Comparison of ENCODE assay signal across 13 cellular contexts in the genomic region with DNA sequence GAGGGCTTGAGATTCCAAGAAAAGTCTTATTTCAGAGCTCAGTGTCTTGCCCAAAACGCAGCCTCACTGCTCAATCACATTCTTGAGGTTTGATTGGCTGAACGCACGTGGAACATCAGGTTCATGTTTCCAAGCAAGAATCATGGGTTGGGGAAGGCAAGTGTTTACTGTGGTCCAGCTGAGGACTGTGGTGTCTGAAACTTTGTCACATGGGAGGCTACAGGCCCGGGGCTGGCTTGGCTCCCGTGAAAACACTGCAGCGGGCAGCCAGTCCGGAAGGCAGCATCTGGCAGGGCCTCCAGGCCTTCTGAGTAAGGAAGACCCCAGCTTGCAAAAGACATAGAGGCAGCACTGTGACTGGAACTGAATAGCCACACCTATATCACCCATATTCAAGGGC.
A peak's percentile ranks its signal among the peaks of the same experiment; 100 is the strongest.
DNase-seq lines count a peak whose midpoint lies in the region; ATAC-seq and TF ChIP-seq lines count a peak whose summit lies in the region.
"Had no signal": no experiment of that assay in that cellular context is flagged by ENCODE, and none has a peak within 500 bp of the region (broad histone marks: within the 10 kb centered on the region; RNA-seq: fewer than 3 reads in every experiment).

No MANE protein-coding gene starts in this region.

- CTCF ChIA-PET in activated naive CD4-positive, alpha-beta T cell treated with anti-CD3 and anti-CD28 coated beads, Interleukin-2, amount 10 ng/mL, durations not matched to agents 7 days and 5 days (lab: Charles Lee): no interaction called here
- CTCF ChIA-PET in activated naive CD4-positive, alpha-beta T cell treated with anti-CD3 and anti-CD28 coated beads for 36 hours (lab: Charles Lee): no interaction called here

- H3K4me1 Mint-ChIP-seq in activated naive CD4-positive, alpha-beta T cell treated with anti-CD3 and anti-CD28 coated beads, Interleukin-2, amount 10 ng/mL, durations not matched to agents 7 days and 5 days: peaks cover 28% of the 10 kb centered on the region
- peaks cover 9% of the 10 kb centered on the region for H3K4me1 Mint-ChIP-seq in activated naive CD4-positive, alpha-beta T cell treated with anti-CD3 and anti-CD28 coated beads for 36 hours (ENCODE audit: low read depth)

- intact Hi-C loops in activated naive CD4-positive, alpha-beta T cell treated with anti-CD3 and anti-CD28 coated beads for 36 hours (cut with micrococcal nuclease): no loop called here

- H3K27me3 ChIP-seq in gastroesophageal sphincter (no peaks in the 10 kb centered on the region), HAP-1 (ENCODE audit: low read depth) (no peaks in the 10 kb centered on the region)
- H3K27me3 ChIP-seq: adrenal gland had no signal

- H3K4me3 Mint-ChIP-seq in activated naive CD4-positive, alpha-beta T cell treated with anti-CD3 and anti-CD28 coated beads, Interleukin-2, amount 10 ng/mL, durations not matched to agents 7 days and 5 days: no peak overlapping the region
- H3K4me3 Mint-ChIP-seq in activated naive CD4-positive, alpha-beta T cell treated with anti-CD3 and anti-CD28 coated beads for 36 hours: no peak overlapping the region
- H3K4me3 Mint-ChIP-seq: activated CD8-positive, alpha-beta memory T cell treated with anti-CD3 and anti-CD28 coated beads, Interleukin-2, amount 10 ng/mL, durations not matched to agents 7 days and 5 days had no signal

- H3K4me1 ChIP-seq in gastroesophageal sphincter (peaks cover 0 to 17% (median 6%) of the 10 kb centered on the region in 3 donors), HAP-1 (no peaks in the 10 kb centered on the region)
- H3K4me1 ChIP-seq: prostate gland had no signal

- no peak for TF ChIP-seq POLR2A in gastroesophageal sphincter (IDR thresholded peaks at IDR 0.05)

- H3K36me3 ChIP-seq in gastroesophageal sphincter (peaks cover 0 to 18% of the 10 kb centered on the region in 2 donors), HAP-1 (replicated peaks) (peaks cover 8% of the 10 kb centered on the region)
- H3K36me3 ChIP-seq: adrenal gland, prostate gland had no signal

- peak; percentile 13 for DNase-seq in activated naive CD4-positive, alpha-beta T cell treated with anti-CD3 and anti-CD28 coated beads, Interleukin-2, amount 10 ng/mL, durations not matched to agents 7 days and 5 days
- DNase-seq in activated naive CD4-positive, alpha-beta T cell treated with anti-CD3 and anti-CD28 coated beads for 36 hours: no peak
- DNase-seq in nucleus accumbens (lab: John Stamatoyannopoulos, UW): peak in 52 of 56 donors; percentile 23 to 85 (median 64)
- DNase-seq in NCI-H2196 (lab: John Stamatoyannopoulos, UW; ENCODE audit: unreplicated experiment): no peak
- DNase-seq in GM19240 (ENCODE audit: insufficient read length, low spot score): no peak
- DNase-seq in iPS-NIHi11 (ENCODE audit: low spot score): no peak
- no peak for DNase-seq in HAP-1 (ENCODE audit: low spot score in 2 of 2)
- DNase-seq: activated CD8-positive, alpha-beta memory T cell treated with anti-CD3 and anti-CD28 coated beads, Interleukin-2, amount 10 ng/mL, durations not matched to agents 7 days and 5 days; adrenal gland; NCI-H146; RPMI8226 had no signal

- 36 to 37% methylated on average over 2 to 4 of the region's 7 CpGs for WGBS in gastroesophageal sphincter (ENCODE audit: low coverage in 1 of 2), 2 donors

- TF ChIP-seq CTCF in gastroesophageal sphincter (IDR thresholded peaks at IDR 0.05): no peak

- peaks cover 17% of the 10 kb centered on the region for H3K36me3 Mint-ChIP-seq in activated naive CD4-positive, alpha-beta T cell treated with anti-CD3 and anti-CD28 coated beads, Interleukin-2, amount 10 ng/mL, durations not matched to agents 7 days and 5 days
- peaks cover 2% of the 10 kb centered on the region for H3K36me3 Mint-ChIP-seq in activated naive CD4-positive, alpha-beta T cell treated with anti-CD3 and anti-CD28 coated beads for 36 hours (ENCODE audit: low read depth)

- H3K27ac Mint-ChIP-seq in activated naive CD4-positive, alpha-beta T cell treated with anti-CD3 and anti-CD28 coated beads, Interleukin-2, amount 10 ng/mL, durations not matched to agents 7 days and 5 days: no peak overlapping the region
- no peak overlapping the region for H3K27ac Mint-ChIP-seq in activated naive CD4-positive, alpha-beta T cell treated with anti-CD3 and anti-CD28 coated beads for 36 hours

- TF ChIP-seq EP300 in gastroesophageal sphincter (IDR thresholded peaks at IDR 0.05): no peak

- no peaks in the 10 kb centered on the region for H3K9me3 Mint-ChIP-seq in activated naive CD4-positive, alpha-beta T cell treated with anti-CD3 and anti-CD28 coated beads, Interleukin-2, amount 10 ng/mL, durations not matched to agents 7 days and 5 days
- H3K9me3 Mint-ChIP-seq in activated naive CD4-positive, alpha-beta T cell treated with anti-CD3 and anti-CD28 coated beads for 36 hours: no peaks in the 10 kb centered on the region

- in situ Hi-C loops in HAP-1 (cut with MboI; ENCODE audit: low sequenced_read_pairs): loop anchor here (10.0 kb wide), 1 partner anchor 196 kb away; no protein-coding TSS in a partner anchor

- peak; percentile 63 for ATAC-seq in gastroesophageal sphincter
- ATAC-seq: activated CD8-positive, alpha-beta memory T cell treated with anti-CD3 and anti-CD28 coated beads, Interleukin-2, amount 10 ng/mL, durations not matched to agents 7 days and 5 days had no signal

- H3K4me3 ChIP-seq in gastroesophageal sphincter: no peak overlapping the region
- no peak overlapping the region for H3K4me3 ChIP-seq in HAP-1
- H3K4me3 ChIP-seq: adrenal gland, prostate gland had no signal

- H3K9me3 ChIP-seq in gastroesophageal sphincter: no peaks in the 10 kb centered on the region
- no peaks in the 10 kb centered on the region for H3K9me3 ChIP-seq in HAP-1
- H3K9me3 ChIP-seq: adrenal gland, prostate gland had no signal

- H3K27me3 Mint-ChIP-seq in activated naive CD4-positive, alpha-beta T cell treated with anti-CD3 and anti-CD28 coated beads, Interleukin-2, amount 10 ng/mL, durations not matched to agents 7 days and 5 days: no peaks in the 10 kb centered on the region
- no peaks in the 10 kb centered on the region for H3K27me3 Mint-ChIP-seq in activated naive CD4-positive, alpha-beta T cell treated with anti-CD3 and anti-CD28 coated beads for 36 hours (ENCODE audit: low read depth)
- H3K27me3 Mint-ChIP-seq: activated CD8-positive, alpha-beta memory T cell treated with anti-CD3 and anti-CD28 coated beads, Interleukin-2, amount 10 ng/mL, durations not matched to agents 7 days and 5 days had no signal

- peak overlapping the region in 1 of 4 donors; percentile 19 for H3K27ac ChIP-seq in gastroesophageal sphincter
- H3K27ac ChIP-seq: prostate gland had no signal

Comparison
In these comparisons a context has a peak if more than half of its experiments do, and no peak if none do; other contexts are left out.
1. DNase-seq: peak in activated naive CD4-positive, alpha-beta T cell treated with anti-CD3 and anti-CD28 coated beads, Interleukin-2, amount 10 ng/mL, durations not matched to agents 7 days and 5 days (single experiment) and nucleus accumbens (52 of 56); none in activated naive CD4-positive, alpha-beta T cell treated with anti-CD3 and anti-CD28 coated beads for 36 hours (single experiment), NCI-H2196 (single experiment), GM19240 (single experiment), iPS-NIHi11 (single experiment) and HAP-1 (0 of 2).